ENCODE assay signal across 18 cellular contexts in genomic region chr9:90025816-90026215, GRCh38.
DNase-seq lines count a peak whose midpoint lies in the region; ATAC-seq and TF ChIP-seq lines count a peak whose summit lies in the region.
"Had no signal": no experiment of that assay in that cellular context is flagged by ENCODE, and none has a peak within 500 bp of the region (broad histone marks: within the 10 kb centered on the region; RNA-seq: fewer than 3 reads in every experiment).

No MANE protein-coding gene starts in this region.

- no peaks in the 10 kb centered on the region for H3K9me2 ChIP-seq in PC-3 (replicated peaks; ENCODE audit: low read length)

- H3K36me3 ChIP-seq in PC-3 (ENCODE audit: low read depth, low read length) (no peaks in the 10 kb centered on the region), trophoblast cell (ENCODE audit: control insufficient read depth in 1 of 2, insufficient read depth in 2 of 2, low read length in 2 of 2) (no peaks in the 10 kb centered on the region)
- H3K36me3 ChIP-seq: BLaER1 treated with 17β-estradiol and CSF1 and Interleukin-3, amounts not matched to agents 10 nM and 100 nM; gastroesophageal sphincter; ovary; suprapubic skin; WERI-Rb-1 had no signal

- no peak for TF ChIP-seq CTCF in PC-3 (conservative IDR thresholded peaks at IDR 0.05; ENCODE audit: low read depth, low read length)

- no peak overlapping the region for H4K8ac ChIP-seq in trophoblast cell (ENCODE audit: low read depth, low read length)

- H2AK5ac ChIP-seq in trophoblast cell (ENCODE audit: low read length): peak overlapping the region; percentile 68

- no peaks in the 10 kb centered on the region for H3K79me2 ChIP-seq in PC-3 (ENCODE audit: low read length)
- no peaks in the 10 kb centered on the region for H3K79me2 ChIP-seq in trophoblast cell (ENCODE audit: control insufficient read depth, insufficient read depth, low read length, poor library complexity)

- H3F3A ChIP-seq in PC-3 (ENCODE audit: low read length, unreplicated experiment): no peaks in the 10 kb centered on the region

- intact Hi-C loops in PC-3 (cut with micrococcal nuclease): no loop called here

- no peaks in the 10 kb centered on the region for H3K4me1 ChIP-seq in PC-3 (ENCODE audit: insufficient read depth, low read length)
- H3K4me1 ChIP-seq in trophoblast cell (ENCODE audit: control insufficient read depth in 1 of 2, insufficient read depth in 2 of 2, low read length in 2 of 2): peaks cover 4 to 5% of the 10 kb centered on the region in 2 experiments

- no peak overlapping the region for H2BK5ac ChIP-seq in trophoblast cell (ENCODE audit: low read depth, low read length, poor library complexity)

- H3K4me3 ChIP-seq in PC-3 (ENCODE audit: low read length) (no peak overlapping the region), trophoblast cell (ENCODE audit: low read depth, low read length) (no peak overlapping the region)
- H3K4me3 ChIP-seq: BLaER1 treated with 17β-estradiol and CSF1 and Interleukin-3, amounts not matched to agents 10 nM and 100 nM; gastroesophageal sphincter; ovary; suprapubic skin had no signal

- CTCF ChIA-PET in PC-3 (lab: Charles Lee): no interaction called here

- WGBS in trophoblast cell (ENCODE audit: extremely low coverage, insufficient coverage, insufficient read length): no CpG with 5 or more reads among the region's 3 CpGs

- no peak overlapping the region for H4K12ac ChIP-seq in trophoblast cell (ENCODE audit: low read depth, low read length)

- no peak overlapping the region for H3K4me2 ChIP-seq in PC-3 (ENCODE audit: low read length)
- H3K4me2 ChIP-seq in trophoblast cell (ENCODE audit: low read length): no peak overlapping the region

- POLR2A ChIA-PET in PC-3 (lab: Charles Lee; ENCODE audit: unreplicated experiment): no interaction called here

- H3K9ac ChIP-seq in PC-3 (ENCODE audit: low read length) (no peak overlapping the region), trophoblast cell (ENCODE audit: low read length) (no peak overlapping the region)
- H3K9ac ChIP-seq: BLaER1 treated with 17β-estradiol and CSF1 and Interleukin-3, amounts not matched to agents 10 nM and 100 nM had no signal

- BruUV-seq in PC-3 (replicated peaks; lab: Mats Ljungman, UMichigan): no TSS peak

- H2AFZ ChIP-seq in PC-3 (ENCODE audit: low read length) (no peak overlapping the region), trophoblast cell (ENCODE audit: insufficient read depth, low read length, poor library complexity) (no peak overlapping the region)

- no peak overlapping the region for H4K91ac ChIP-seq in trophoblast cell (ENCODE audit: low read depth, low read length)

- ATAC-seq in PC-3 (no peak), HG02588 (IDR thresholded peaks at IDR 0.05; ENCODE audit: unreplicated experiment) (no peak)
- ATAC-seq: gastroesophageal sphincter had no signal

- no peak overlapping the region for H2BK12ac ChIP-seq in trophoblast cell (ENCODE audit: low read length)

- H2BK120ac ChIP-seq in trophoblast cell (ENCODE audit: insufficient read depth, low read length, poor library complexity): no peak overlapping the region

- no peaks in the 10 kb centered on the region for H3K9me3 ChIP-seq in PC-3 (ENCODE audit: low read length)
- H3K9me3 ChIP-seq in trophoblast cell (ENCODE audit: insufficient read depth, low read depth, low read length): no peaks in the 10 kb centered on the region
- H3K9me3 ChIP-seq: ovary, suprapubic skin had no signal

- H3K27me3 ChIP-seq in PC-3 (ENCODE audit: low read length) (no peaks in the 10 kb centered on the region), trophoblast cell (ENCODE audit: insufficient read depth, low read length) (no peaks in the 10 kb centered on the region)
- H3K27me3 ChIP-seq: BLaER1 treated with 17β-estradiol and CSF1 and Interleukin-3, amounts not matched to agents 10 nM and 100 nM; gastroesophageal sphincter; ovary; suprapubic skin had no signal

- no peak overlapping the region for H3K18ac ChIP-seq in trophoblast cell (ENCODE audit: low read length)

- DNase-seq in Daoy (ENCODE audit: low read depth) (peak; percentile 48), PC-3 (peak; percentile 49), epithelial cell of prostate (ENCODE audit: low read depth, low spot score) (peak; percentile 89), trophoblast cell (peak; percentile 90 to 93), EL (no peak), NCI-H187 (lab: John Stamatoyannopoulos, UW) (no peak), NCI-H524 (lab: John Stamatoyannopoulos, UW) (no peak)
- DNase-seq: activated gamma-delta T cell, endodermal cell, immature natural killer cell, NCI-H1105, ovary, SW 1271, WERI-Rb-1 had no signal

- H3K23ac ChIP-seq in trophoblast cell (ENCODE audit: low read length): no peak overlapping the region

- no peak overlapping the region for H3K14ac ChIP-seq in trophoblast cell (ENCODE audit: low read length)

- H3K4ac ChIP-seq in trophoblast cell (ENCODE audit: low read depth, low read length): no peak overlapping the region

- H3K79me1 ChIP-seq in trophoblast cell (ENCODE audit: low read length): no peaks in the 10 kb centered on the region

- H3K27ac ChIP-seq in PC-3 (ENCODE audit: low read length) (no peak overlapping the region), epithelial cell of prostate (peak overlapping the region; percentile 26), trophoblast cell (ENCODE audit: low read depth, low read length) (no peak overlapping the region)
- H3K27ac ChIP-seq: BLaER1 treated with 17β-estradiol and CSF1 and Interleukin-3, amounts not matched to agents 10 nM and 100 nM; gastroesophageal sphincter; ovary; suprapubic skin; WERI-Rb-1 had no signal

- H4K20me1 ChIP-seq in PC-3 (ENCODE audit: low read length): no peaks in the 10 kb centered on the region
- H4K20me1 ChIP-seq: BLaER1 treated with 17β-estradiol and CSF1 and Interleukin-3, amounts not matched to agents 10 nM and 100 nM had no signal

Comparison
In these comparisons a context has a peak if more than half of its experiments do, and no peak if none do; other contexts are left out.
1. DNase-seq: peak in Daoy (single experiment), PC-3 (single experiment), epithelial cell of prostate (single experiment) and trophoblast cell (2 of 2); none in EL (single experiment), NCI-H187 (0 of 2) and NCI-H524 (0 of 2).